ENCODE assay signal across 17 cellular contexts in the genomic region with DNA sequence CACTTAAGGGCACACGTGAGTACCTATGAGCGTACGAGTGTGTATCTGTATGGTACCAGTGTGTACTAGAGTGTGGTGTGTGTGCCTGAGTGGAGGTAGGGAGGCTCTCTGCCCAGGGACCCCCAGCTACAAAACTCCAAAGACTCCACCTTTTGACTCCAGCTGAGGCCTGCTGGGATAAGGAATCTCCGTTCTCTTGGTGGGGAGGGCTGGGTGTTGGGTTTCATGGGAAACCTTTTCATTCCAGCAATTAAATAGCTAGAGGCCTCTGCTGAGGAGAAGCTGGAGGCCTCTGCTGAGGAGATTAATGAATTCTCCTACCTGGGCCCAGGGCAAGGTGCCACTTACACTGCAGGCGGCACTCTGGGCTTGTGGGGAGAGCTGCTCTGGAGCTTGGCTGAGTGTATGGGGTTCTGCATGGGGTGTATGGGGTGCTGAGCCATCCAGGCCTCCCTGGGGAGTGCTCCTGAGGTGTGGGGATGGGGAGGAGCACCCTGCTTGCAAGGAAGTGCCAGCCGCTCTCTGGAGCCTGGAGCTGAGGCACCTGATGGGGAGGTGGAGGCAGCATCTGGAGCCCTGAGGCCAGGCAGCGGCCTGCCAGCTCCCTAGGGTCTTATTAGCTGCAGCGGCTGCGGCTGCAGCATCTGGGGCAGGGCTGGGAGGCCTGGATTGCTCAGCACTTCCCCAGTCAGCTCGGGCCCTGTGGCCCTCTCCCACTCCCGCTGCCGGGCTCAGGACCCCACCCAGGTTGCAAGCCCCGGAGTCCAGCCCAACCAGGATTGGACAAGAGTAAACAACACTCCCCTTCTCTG. TPM values are rescaled to one million over a fixed set of nuclear protein-coding genes. Genes with fewer than 3 reads are reported as not detected.
A peak's percentile ranks its signal among the peaks of the same experiment; 100 is the strongest.
DNase-seq lines count a peak whose midpoint lies in the region; ATAC-seq, FAIRE-seq and TF ChIP-seq lines count a peak whose summit lies in the region.
"Had no signal": no experiment of that assay in that cellular context is flagged by ENCODE, and none has a peak within 500 bp of the region (broad histone marks: within the 10 kb centered on the region; RNA-seq: fewer than 3 reads in every experiment).

No MANE protein-coding gene starts in this region.

- H3K9me3 Mint-ChIP-seq in activated CD4-positive, alpha-beta T cell treated with anti-CD3 and anti-CD28 coated beads for 36 hours (ENCODE audit: low read depth): no peaks in the 10 kb centered on the region

- ATAC-seq in right cardiac atrium: no peak
- ATAC-seq in activated CD4-positive, alpha-beta T cell treated with anti-CD3 and anti-CD28 coated beads for 36 hours: no peak
- ATAC-seq: right lobe of liver had no signal

- 54% methylated on average over 13 of the region's 13 CpGs for WGBS in right cardiac atrium
- WGBS in GM23248 (ENCODE audit: low coverage in 1 of 2, low lambda C conversion rate in 2 of 2, missing lambda C conversion rate in 2 of 2), 2 experiments: 66 to 69% methylated on average over 13 of the region's 13 CpGs

- H3K4me1 ChIP-seq in right cardiac atrium (ENCODE audit: control insufficient read depth, insufficient read depth, low read length) (no peaks in the 10 kb centered on the region), kidney (ENCODE audit: control insufficient read depth in 1 of 2, insufficient read depth in 1 of 2, low read depth in 1 of 2, low read length in 2 of 2) (peaks cover 0 to 7% of the 10 kb centered on the region in 2 donors), vagina (peaks cover 40% of the 10 kb centered on the region), GM23248 (ENCODE audit: insufficient read depth) (peaks cover 6% of the 10 kb centered on the region; the same call in 1 of the 2 replicates)

- no peak overlapping the region for H3K4me3 Mint-ChIP-seq in activated CD4-positive, alpha-beta T cell treated with anti-CD3 and anti-CD28 coated beads for 36 hours

- TF ChIP-seq CTCF in kidney (IDR thresholded peaks at IDR 0.05; ENCODE audit: borderline replicate concordance, extremely low read depth, insufficient read depth) (no peak), vagina (IDR thresholded peaks at IDR 0.05) (no peak)

- CTCF ChIA-PET in activated CD4-positive, alpha-beta T cell treated with anti-CD3 and anti-CD28 coated beads for 36 hours (lab: Charles Lee): interaction anchor here (0.6 to 1.0 kb wide), 2 partner anchors 19 to 234 kb away, joined by 3 read pairs; no protein-coding TSS in a partner anchor

- no peaks in the 10 kb centered on the region for H3K79me2 ChIP-seq in GM23248 (ENCODE audit: insufficient read depth)

- intact Hi-C loops in right cardiac atrium (cut with DNase I): no loop called here
- intact Hi-C loops in cardiac septum (cut with DNase I): no loop called here
- intact Hi-C loops in kidney (cut with DNase I): no loop called here
- intact Hi-C loops in vagina (cut with DNase I): no loop called here
- intact Hi-C loops in activated CD4-positive, alpha-beta T cell treated with anti-CD3 and anti-CD28 coated beads for 36 hours (cut with DNase I, micrococcal nuclease): no loop called here

- H3K36me3 ChIP-seq in kidney (ENCODE audit: control insufficient read depth in 1 of 2, insufficient read depth in 2 of 2, low read length in 2 of 2): no peaks in the 10 kb centered on the region
- H3K36me3 ChIP-seq in vagina: no peaks in the 10 kb centered on the region
- no peaks in the 10 kb centered on the region for H3K36me3 ChIP-seq in GM23248 (ENCODE audit: low read depth)
- H3K36me3 ChIP-seq: brain microvascular endothelial cell, MG63, right lobe of liver, upper lobe of left lung had no signal

- no peak for TF ChIP-seq POLR2A in vagina (IDR thresholded peaks at IDR 0.05)

- H3F3A ChIP-seq in GM23248 (ENCODE audit: insufficient read depth): peaks cover 7% of the 10 kb centered on the region; the same call in 1 of the 2 replicates

- POLR2A ChIA-PET in activated CD4-positive, alpha-beta T cell treated with anti-CD3 and anti-CD28 coated beads for 36 hours (lab: Charles Lee): no interaction called here

- H2AFZ ChIP-seq in GM23248: no peak overlapping the region

- in situ Hi-C loops in GM23248 (cut with MboI): no loop called here

- H3K27ac Mint-ChIP-seq in activated CD4-positive, alpha-beta T cell treated with anti-CD3 and anti-CD28 coated beads for 36 hours: no peak overlapping the region

- peaks cover 8% of the 10 kb centered on the region for H3K4me1 Mint-ChIP-seq in activated CD4-positive, alpha-beta T cell treated with anti-CD3 and anti-CD28 coated beads for 36 hours

- H3K9ac ChIP-seq in kidney (ENCODE audit: low read length in 2 of 2): no peak overlapping the region
- H3K9ac ChIP-seq in GM23248: no peak overlapping the region

- H3K36me3 Mint-ChIP-seq in activated CD4-positive, alpha-beta T cell treated with anti-CD3 and anti-CD28 coated beads for 36 hours (ENCODE audit: low read depth): no peaks in the 10 kb centered on the region

- no peak for FAIRE-seq in kidney (lab: Jason Lieb, UNC)
- FAIRE-seq: RCC 7860 had no signal

- no peak overlapping the region for H3K4me2 ChIP-seq in GM23248 (ENCODE audit: unreplicated experiment)

- H3K9me3 ChIP-seq in right cardiac atrium (ENCODE audit: control insufficient read depth, low read length) (no peaks in the 10 kb centered on the region), kidney (ENCODE audit: control insufficient read depth in 1 of 2, low read length in 2 of 2) (no peaks in the 10 kb centered on the region), vagina (no peaks in the 10 kb centered on the region), GM23248 (ENCODE audit: low read depth) (no peaks in the 10 kb centered on the region)
- H3K9me3 ChIP-seq: MG63, right lobe of liver, upper lobe of left lung had no signal

- H3K27ac ChIP-seq in right cardiac atrium (ENCODE audit: low read length) (no peak overlapping the region), kidney (ENCODE audit: low read depth in 2 of 2, low read length in 2 of 2) (no peak overlapping the region), vagina (peak overlapping the region; percentile 51), GM23248 (no peak overlapping the region)
- H3K27ac ChIP-seq: brain microvascular endothelial cell, right lobe of liver, upper lobe of left lung had no signal

- H4K20me1 ChIP-seq in GM23248 (ENCODE audit: insufficient read depth): no peaks in the 10 kb centered on the region

- no peaks in the 10 kb centered on the region for H3K9me2 ChIP-seq in GM23248 (ENCODE audit: insufficient read depth)

- H3K27me3 ChIP-seq in right cardiac atrium (ENCODE audit: control insufficient read depth, insufficient read depth) (no peaks in the 10 kb centered on the region), vagina (no peaks in the 10 kb centered on the region), GM23248 (replicated peaks; ENCODE audit: insufficient read depth) (no peaks in the 10 kb centered on the region)
- H3K27me3 ChIP-seq: brain microvascular endothelial cell, MG63, right lobe of liver, upper lobe of left lung had no signal

- DNase-seq in right cardiac atrium (peak in 2 of 3 donors; percentile 55 to 63), cardiac septum (ENCODE audit: low spot score) (no peak), NCI-H69 (lab: John Stamatoyannopoulos, UW) (peak; percentile 90), kidney (peak; percentile 63), vagina (ENCODE audit: extremely low spot score in 2 of 2) (no peak), iPS-NIHi7 (ENCODE audit: extremely low spot score) (no peak), GM23248 (no peak)
- no peak for DNase-seq in activated CD4-positive, alpha-beta T cell treated with anti-CD3 and anti-CD28 coated beads for 36 hours
- DNase-seq: activated naive CD4-positive, alpha-beta T cell treated with Interleukin-2 at 50 U/mL for 16 hours; brain microvascular endothelial cell; effector CD4-positive, alpha-beta T cell; MG63; stimulated activated CD4-positive, alpha-beta T cell treated with anti-CD3 and anti-CD28 coated beads, Interleukin-4, amount 100 ng/mL, for 24 hours; upper lobe of left lung had no signal

- H3K27me3 Mint-ChIP-seq in activated CD4-positive, alpha-beta T cell treated with anti-CD3 and anti-CD28 coated beads for 36 hours: no peaks in the 10 kb centered on the region

- no peak overlapping the region for H3K4me3 ChIP-seq in right cardiac atrium (ENCODE audit: low read length)
- no peak overlapping the region for H3K4me3 ChIP-seq in kidney (ENCODE audit: low read length in 2 of 2)
- H3K4me3 ChIP-seq in vagina: no peak overlapping the region
- H3K4me3 ChIP-seq in GM23248: no peak overlapping the region
- H3K4me3 ChIP-seq: lung, MG63, right lobe of liver, upper lobe of left lung had no signal

RNA-seq across cellular contexts. Expression of a gene that starts 4.6 kb away (rescaled TPM):
- total RNA-seq in right cardiac atrium (10 to 100 TPM in 1 of 4 donors, 1 to 10 TPM in 3; 5.4 to 11.0 (median 7.4) TPM), cardiac septum (8.1 TPM), kidney (3.3 TPM), vagina (7.9 TPM)
- polyA plus RNA-seq in right cardiac atrium (5.0 TPM), kidney (ENCODE audit: insufficient read depth, low read depth, low replicate concordance) (2.8 TPM), GM23248 (2016; fragmentation: Nextera tagmentation; extraction: Ambion mirVana) (1.3 and 1.7 TPM in 2 replicates)
- 10 to 100 TPM; 17.3 to 20.2 TPM for total RNA-seq in activated CD4-positive, alpha-beta T cell treated with anti-CD3 and anti-CD28 coated beads for 36 hours
- total RNA-seq in GM23248 (2014; rRNA removed; shearing (Covaris generic)): 9.4 and 26.8 TPM in 2 replicates

RNA-seq across cellular contexts. Expression of a gene that starts 8.1 kb away (rescaled TPM):
- 10 to 100 TPM; 31.4 to 37.8 (median 34.8) TPM for total RNA-seq in right cardiac atrium
- 25.5 TPM for polyA plus RNA-seq in right cardiac atrium
- total RNA-seq in cardiac septum: 36.2 TPM
- 41.9 TPM for total RNA-seq in kidney
- polyA plus RNA-seq in kidney (ENCODE audit: insufficient read depth, low read depth, low replicate concordance): 21.4 TPM
- 39.8 TPM for total RNA-seq in vagina
- total RNA-seq in activated CD4-positive, alpha-beta T cell treated with anti-CD3 and anti-CD28 coated beads for 36 hours: 10 to 100 TPM; 60.5 to 74.1 TPM
- total RNA-seq in GM23248 (2014; rRNA removed; shearing (Covaris generic)): 17.1 and 19.5 TPM in 2 replicates
- polyA plus RNA-seq in GM23248 (2016; fragmentation: Nextera tagmentation; extraction: Ambion mirVana): 4.4 and 6.0 TPM in 2 replicates

RNA-seq across cellular contexts. Expression of a gene that starts 25.1 kb away (rescaled TPM):
- total RNA-seq in right cardiac atrium (100 to 1,000 TPM in 3 of 4 donors, 10 to 100 TPM in 1; 93.5 to 148 (median 113) TPM), cardiac septum (128 TPM), kidney (5.9 TPM), vagina (23.6 TPM)
- polyA plus RNA-seq in right cardiac atrium (98.5 TPM), kidney (ENCODE audit: insufficient read depth, low read depth, low replicate concordance) (2.1 TPM), GM23248 (2016; fragmentation: Nextera tagmentation; extraction: Ambion mirVana) (3.7 and 4.0 TPM in 2 replicates)
- 10 to 100 TPM; 13.9 to 14.2 TPM for total RNA-seq in activated CD4-positive, alpha-beta T cell treated with anti-CD3 and anti-CD28 coated beads for 36 hours
- total RNA-seq in GM23248 (2014; rRNA removed; shearing (Covaris generic)): 4.2 and 6.5 TPM in 2 replicates

RNA-seq across cellular contexts. Expression of a gene that starts 29.1 kb away (rescaled TPM):
- total RNA-seq in right cardiac atrium (10 to 100 TPM; 30.6 to 45.3 (median 38.3) TPM), cardiac septum (31.9 TPM), kidney (51.6 TPM), vagina (61.1 TPM)
- polyA plus RNA-seq in right cardiac atrium (53.0 TPM), kidney (ENCODE audit: insufficient read depth, low read depth, low replicate concordance) (75.5 TPM), GM23248 (2016; fragmentation: Nextera tagmentation; extraction: Ambion mirVana) (37.3 and 40.6 TPM in 2 replicates)
- 10 to 100 TPM; 37.7 to 41.5 TPM for total RNA-seq in activated CD4-positive, alpha-beta T cell treated with anti-CD3 and anti-CD28 coated beads for 36 hours
- 63.7 and 67.2 TPM in 2 replicates for total RNA-seq in GM23248 (2014; rRNA removed; shearing (Covaris generic))

RNA-seq across cellular contexts. Expression of a gene that starts 30.7 kb away (rescaled TPM):
- total RNA-seq in right cardiac atrium (1 to 10 TPM; 6.6 to 7.5 (median 7.3) TPM), cardiac septum (5.8 TPM), kidney (9.8 TPM), vagina (13.3 TPM)
- polyA plus RNA-seq in right cardiac atrium (5.2 TPM), kidney (ENCODE audit: insufficient read depth, low read depth, low replicate concordance) (8.9 TPM), GM23248 (2016; fragmentation: Nextera tagmentation; extraction: Ambion mirVana) (2.4 and 2.9 TPM in 2 replicates)
- total RNA-seq in activated CD4-positive, alpha-beta T cell treated with anti-CD3 and anti-CD28 coated beads for 36 hours: 1 to 10 TPM; 7.2 to 8.6 TPM
- total RNA-seq in GM23248 (2014; rRNA removed; shearing (Covaris generic)): 8.9 and 10.1 TPM in 2 replicates

Comparison
In these comparisons a context has a peak if more than half of its experiments do, and no peak if none do; other contexts are left out.
1. DNase-seq: peak in right cardiac atrium (2 of 3), NCI-H69 (single experiment) and kidney (single experiment); none in cardiac septum (single experiment), vagina (0 of 2), activated CD4-positive, alpha-beta T cell treated with anti-CD3 and anti-CD28 coated beads for 36 hours (single experiment), iPS-NIHi7 (single experiment) and GM23248 (single experiment).